In the genomic region with DNA sequence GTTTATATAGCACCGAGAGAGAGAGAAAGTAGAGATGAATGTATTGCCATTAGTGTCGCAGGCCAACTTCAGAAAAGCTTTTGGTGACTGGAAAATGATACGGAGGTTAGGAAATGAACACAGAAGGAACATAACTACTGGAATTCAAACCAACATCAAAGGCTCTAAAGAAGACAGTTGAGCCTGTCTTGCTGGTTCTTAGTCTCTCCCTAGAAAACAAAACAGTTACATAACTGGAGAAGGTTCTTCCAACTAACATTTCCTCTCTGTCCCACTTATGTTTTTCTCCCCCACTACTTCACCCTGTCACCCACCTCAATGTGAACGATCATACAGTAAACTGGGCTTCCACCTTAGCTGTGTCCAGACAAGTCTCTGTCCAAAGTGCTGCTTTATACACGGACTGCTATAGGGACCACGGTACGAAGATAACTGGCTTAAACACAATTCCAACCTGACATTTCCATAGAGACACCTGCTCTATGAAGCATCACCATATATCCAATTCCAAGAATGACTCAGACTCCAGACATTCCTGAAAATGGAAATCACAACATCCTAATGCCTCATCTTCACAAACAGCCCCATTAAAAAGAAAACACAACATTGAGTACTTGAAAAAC, we compare ENCODE assay signal across 9 cellular contexts.
DNase-seq lines count a peak whose midpoint lies in the region; ATAC-seq and TF ChIP-seq lines count a peak whose summit lies in the region.
"Had no signal": no experiment of that assay in that cellular context is flagged by ENCODE, and none has a peak within 500 bp of the region (broad histone marks: within the 10 kb centered on the region; RNA-seq: fewer than 3 reads in every experiment).

No MANE protein-coding gene starts in this region.

- no peak for ATAC-seq in natural killer cell
- ATAC-seq in HG02798 (IDR thresholded peaks at IDR 0.05; ENCODE audit: poor library complexity, unreplicated experiment) = no peak
- no peak for ATAC-seq in left cardiac atrium
- ATAC-seq: K562 had no signal

- H3K4me3 ChIP-seq in lower leg skin (ENCODE audit: low read depth, poor library complexity, severe bottlenecking) = no peak overlapping the region
- H3K4me3 ChIP-seq: K562 had no signal

- BruUV-seq in Calu3 (replicated peaks; lab: Mats Ljungman, UMichigan) = no TSS peak

- H3K27ac Mint-ChIP-seq in Calu3 (ENCODE audit: unreplicated experiment) (no peak overlapping the region), brain (peak overlapping the region in 2 of 5 experiments; percentile 77 to 96), natural killer cell (peak overlapping the region in 1 of 2 donors; percentile 45)

- no peak for TF ChIP-seq RAD21 in Ishikawa (IDR thresholded peaks at IDR 0.05; ENCODE audit: low read depth)

- H3K27me3 Mint-ChIP-seq in Calu3 (ENCODE audit: unreplicated experiment) (no peaks in the 10 kb centered on the region), brain (peaks cover 9% of the 10 kb centered on the region), natural killer cell (ENCODE audit: low read depth in 2 of 2) (peaks cover 12 to 26% of the 10 kb centered on the region in 2 donors)

- DNase-seq in Calu3 (no peak), natural killer cell (no peak), lower leg skin (ENCODE audit: low spot score in 2 of 2) (no peak), left cardiac atrium (no peak)
- DNase-seq: NCI-H524 treated with DMSO at 0.1 percent for 48 hours had no signal

- peak overlapping the region; percentile 92 for H3K4me3 Mint-ChIP-seq in Calu3 (ENCODE audit: low read depth, unreplicated experiment)
- peak overlapping the region; percentile 93 to 96 (median 96) for H3K4me3 Mint-ChIP-seq in brain
- peak overlapping the region; percentile 89 for H3K4me3 Mint-ChIP-seq in natural killer cell

- H3K9me3 Mint-ChIP-seq in Calu3 (ENCODE audit: low read depth, unreplicated experiment) (no peaks in the 10 kb centered on the region), brain (no peaks in the 10 kb centered on the region), natural killer cell (no peaks in the 10 kb centered on the region)

- peaks cover 20% of the 10 kb centered on the region for H3K36me3 Mint-ChIP-seq in Calu3 (ENCODE audit: insufficient read depth, unreplicated experiment)
- peaks cover 1% of the 10 kb centered on the region for H3K36me3 Mint-ChIP-seq in brain
- no peaks in the 10 kb centered on the region for H3K36me3 Mint-ChIP-seq in natural killer cell

- no peak for TF ChIP-seq POLR2A in lower leg skin (IDR thresholded peaks at IDR 0.05)

- CTCF ChIA-PET in Calu3 (lab: Charles Lee) = interaction anchor here (0.5 to 1.1 kb wide), 2 partner anchors 43 to 54 kb away, joined by 3 to 4 read pairs; no protein-coding TSS in a partner anchor

- H3K4me1 Mint-ChIP-seq in Calu3 (ENCODE audit: low read depth, unreplicated experiment) = peaks cover 56% of the 10 kb centered on the region
- peaks cover 66% of the 10 kb centered on the region for H3K4me1 Mint-ChIP-seq in brain
- peaks cover 10 to 21% of the 10 kb centered on the region in 2 donors for H3K4me1 Mint-ChIP-seq in natural killer cell

- WGBS in lower leg skin, 2 donors = 63 to 74% methylated on average over 7 of the region's 7 CpGs

- intact Hi-C loops in Calu3 (cut with micrococcal nuclease; ENCODE audit: unreplicated experiment) = loop anchor here (1.0 to 5.0 kb wide), 2 partner anchors 45 to 160 kb away; no protein-coding TSS in a partner anchor
- intact Hi-C loops in natural killer cell (cut with micrococcal nuclease) = no loop called here
- intact Hi-C loops in lower leg skin (cut with DNase I; ENCODE audit: low total_unique reads) = no loop called here
- intact Hi-C loops in left cardiac atrium (cut with DNase I) = no loop called here

- no peak for TF ChIP-seq EP300 in Ishikawa (IDR thresholded peaks at IDR 0.05; ENCODE audit: borderline replicate concordance)

- TF ChIP-seq CTCF in Calu3 (IDR thresholded peaks at IDR 0.05; ENCODE audit: unreplicated experiment) = no peak
- no peak for TF ChIP-seq CTCF in brain (conservative IDR thresholded peaks at IDR 0.05)
- no peak for TF ChIP-seq CTCF in natural killer cell (IDR thresholded peaks at IDR 0.05)
- TF ChIP-seq CTCF in lower leg skin (IDR thresholded peaks at IDR 0.05) = no peak

TF ChIP-seq in Ishikawa, 13 proteins besides CTCF, POLR2A, EP300 and RAD21:
- no peak for TF ChIP-seq CEBPB (IDR thresholded peaks at IDR 0.05)
- TF ChIP-seq TEAD4 (IDR thresholded peaks at IDR 0.05) = no peak
- TF ChIP-seq TCF12 (IDR thresholded peaks at IDR 0.05; ENCODE audit: low read depth) = no peak
- no peak for TF ChIP-seq YY1 (IDR thresholded peaks at IDR 0.05; ENCODE audit: low read depth)
- TF ChIP-seq EGR1 (IDR thresholded peaks at IDR 0.05) = no peak
- TF ChIP-seq, protein P1, sequence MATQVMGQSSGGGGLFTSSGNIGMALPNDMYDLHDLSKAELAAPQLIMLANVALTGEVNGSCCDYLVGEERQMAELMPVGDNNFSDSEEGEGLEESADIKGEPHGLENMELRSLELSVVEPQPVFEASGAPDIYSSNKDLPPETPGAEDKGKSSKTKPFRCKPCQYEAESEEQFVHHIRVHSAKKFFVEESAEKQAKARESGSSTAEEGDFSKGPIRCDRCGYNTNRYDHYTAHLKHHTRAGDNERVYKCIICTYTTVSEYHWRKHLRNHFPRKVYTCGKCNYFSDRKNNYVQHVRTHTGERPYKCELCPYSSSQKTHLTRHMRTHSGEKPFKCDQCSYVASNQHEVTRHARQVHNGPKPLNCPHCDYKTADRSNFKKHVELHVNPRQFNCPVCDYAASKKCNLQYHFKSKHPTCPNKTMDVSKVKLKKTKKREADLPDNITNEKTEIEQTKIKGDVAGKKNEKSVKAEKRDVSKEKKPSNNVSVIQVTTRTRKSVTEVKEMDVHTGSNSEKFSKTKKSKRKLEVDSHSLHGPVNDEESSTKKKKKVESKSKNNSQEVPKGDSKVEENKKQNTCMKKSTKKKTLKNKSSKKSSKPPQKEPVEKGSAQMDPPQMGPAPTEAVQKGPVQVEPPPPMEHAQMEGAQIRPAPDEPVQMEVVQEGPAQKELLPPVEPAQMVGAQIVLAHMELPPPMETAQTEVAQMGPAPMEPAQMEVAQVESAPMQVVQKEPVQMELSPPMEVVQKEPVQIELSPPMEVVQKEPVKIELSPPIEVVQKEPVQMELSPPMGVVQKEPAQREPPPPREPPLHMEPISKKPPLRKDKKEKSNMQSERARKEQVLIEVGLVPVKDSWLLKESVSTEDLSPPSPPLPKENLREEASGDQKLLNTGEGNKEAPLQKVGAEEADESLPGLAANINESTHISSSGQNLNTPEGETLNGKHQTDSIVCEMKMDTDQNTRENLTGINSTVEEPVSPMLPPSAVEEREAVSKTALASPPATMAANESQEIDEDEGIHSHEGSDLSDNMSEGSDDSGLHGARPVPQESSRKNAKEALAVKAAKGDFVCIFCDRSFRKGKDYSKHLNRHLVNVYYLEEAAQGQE (IDR thresholded peaks at IDR 0.05; ENCODE audit: low read depth) = peak; percentile 73
